In genomic region chr16:60720060-60720459, GRCh38 we compare ENCODE assay signal across 35 cellular contexts.
"Had no signal": no experiment of that assay in that cellular context is flagged by ENCODE, and none has a peak within 500 bp of the region (broad histone marks: within the 10 kb centered on the region; RNA-seq: fewer than 3 reads in every experiment).

No MANE protein-coding gene starts in this region.

- H3K27me3 ChIP-seq: MG63 had no signal

- DNase-seq: Kasumi-1, MG63, MM.1S, MV-4-11, NCI-H1048, NCI-H1092, NCI-H1092 treated with DMSO at 0.1 percent for 48 hours, NCI-H1105, NCI-H1105 treated with DMSO at 0.1 percent for 48 hours, NCI-H1417, NCI-H1417 treated with DMSO at 0.1 percent for 48 hours, NCI-H1436, NCI-H1436 treated with DMSO at 0.1 percent for 48 hours, NCI-H146, NCI-H1694, NCI-H1694 treated with DMSO at 0.1 percent for 48 hours, NCI-H187, NCI-H187 treated with DMSO at 0.1 percent for 48 hours, NCI-H1930, NCI-H2029, NCI-H2029 treated with DMSO at 0.1 percent for 48 hours, NCI-H2081, NCI-H2081 treated with DMSO at 0.1 percent for 48 hours, NCI-H2107, NCI-H2171, NCI-H2171 treated with DMSO at 0.1 percent for 48 hours, NCI-H2227 treated with DMSO at 0.1 percent for 48 hours, NCI-H226, NCI-H345, NCI-H446, NCI-H446 treated with DMSO at 0.1 percent for 48 hours, NCI-H510A, NCI-H510A treated with DMSO at 0.1 percent for 48 hours, NCI-H524, NCI-H524 treated with DMSO at 0.1 percent for 48 hours had no signal

- H3K36me3 ChIP-seq: MG63 had no signal

- H3K4me3 ChIP-seq: MG63 had no signal
